2 cellular contexts compared by ENCODE assay signal in genomic region chr17:37500378-37500777, GRCh38.
A peak's percentile ranks its signal among the peaks of the same experiment; 100 is the strongest.
TF ChIP-seq lines count a peak whose summit lies in the region.

No MANE protein-coding gene starts in this region.

TF ChIP-seq in HEK293, 187 proteins besides CTCF, POLR2A, EP300 and RAD21:
- peak; percentile 44 for TF ChIP-seq PRDM6 (tag by site-specific recombination; IDR thresholded peaks at IDR 0.05)
- no peak for TF ChIP-seq ZNF639 (tag by site-specific recombination; IDR thresholded peaks at IDR 0.05)
- TF ChIP-seq ZNF664 (tag by site-specific recombination; IDR thresholded peaks at IDR 0.05), result peak; percentile 15; the same call in 1 of the 2 replicates

TF ChIP-seq in K562, 482 proteins besides CTCF, POLR2A, EP300 and RAD21:
- TF ChIP-seq C11orf30 (IDR thresholded peaks at IDR 0.05; ENCODE audit: low read depth) (peak; percentile 54; the same call in 1 of the 2 replicates), MAFK (IDR thresholded peaks at IDR 0.05; ENCODE audit: low read length) (0 out of 2 replicates have a peak, but pooled peaks have one; percentile 14), MAFF (IDR thresholded peaks at IDR 0.05; ENCODE audit: low read length) (peak; percentile 57), ZNF609 (CRISPR knock-in tag; IDR thresholded peaks at IDR 0.05; ENCODE audit: borderline replicate concordance) (no peak), ZNF316 (IDR thresholded peaks at IDR 0.05) (peak; percentile 80), MAFG (tag; conservative IDR thresholded peaks at IDR 0.05) (peak; percentile 44; the same call in 1 of the 2 replicates)
